ENCODE assay signal across 17 cellular contexts in the genomic region with DNA sequence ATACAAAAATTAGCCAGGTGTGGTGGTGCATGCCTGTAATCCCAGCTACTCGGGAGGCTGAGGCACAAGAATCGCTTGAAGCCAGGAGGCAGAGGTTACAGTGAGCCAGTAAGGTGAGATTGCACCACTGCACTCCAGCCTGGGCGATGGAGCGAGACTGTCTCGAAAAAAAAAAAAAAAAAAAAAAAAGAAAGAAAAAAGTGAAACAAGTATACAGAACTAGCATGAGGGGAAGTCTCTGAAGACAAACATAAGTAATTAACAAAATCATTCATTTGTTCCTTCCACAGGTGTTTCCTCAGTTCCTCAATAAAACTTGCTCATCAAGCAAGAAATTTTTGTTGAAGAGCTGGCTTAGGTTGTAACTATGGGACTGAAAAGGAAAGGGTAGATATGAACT.
"Had no signal": no experiment of that assay in that cellular context is flagged by ENCODE, and none has a peak within 500 bp of the region (broad histone marks: within the 10 kb centered on the region; RNA-seq: fewer than 3 reads in every experiment).

No MANE protein-coding gene starts in this region.

- H3K9me3 Mint-ChIP-seq: activated naive CD4-positive, alpha-beta T cell treated with anti-CD3 and anti-CD28 coated beads, Interleukin-2, amount 50 U/mL, for 72 hours; stimulated activated naive CD8-positive, alpha-beta T cell treated with anti-CD3 and anti-CD28 coated beads, Interleukin-15, Interleukin-2, amounts not matched to agents 100 ng/mL and 50 ng/mL, for 24 hours had no signal

- H3K27ac ChIP-seq: neutrophil had no signal

- H3K9me3 ChIP-seq: neutrophil, right lobe of liver, testis had no signal

- H3K4me1 ChIP-seq: right lobe of liver had no signal

- H3K4me3 ChIP-seq: right lobe of liver, testis had no signal

- H3K27me3 Mint-ChIP-seq: brain; stimulated activated naive CD8-positive, alpha-beta T cell treated with anti-CD3 and anti-CD28 coated beads, Interleukin-15, Interleukin-2, amounts not matched to agents 100 ng/mL and 50 ng/mL, for 24 hours; T-helper 17 cell had no signal

- H3K27me3 ChIP-seq: neutrophil, right lobe of liver, testis had no signal

- H3K36me3 Mint-ChIP-seq: activated naive CD4-positive, alpha-beta T cell treated with anti-CD3 and anti-CD28 coated beads, Interleukin-2, amount 50 U/mL, for 72 hours had no signal

- DNase-seq: activated effector memory CD4-positive, alpha-beta T cell treated with Interleukin-2 at 50 U/mL for 16 hours; activated T-cell treated with anti-CD3 and anti-CD28 coated beads, Interleukin-2, amount 50 U/mL, for 1 hour; amygdala; endodermal cell; glutamatergic neuron; left colon; mesenchymal stem cell; right lobe of liver; SHP77 treated with DMSO at 0.1 percent for 48 hours; stimulated activated CD4-positive, alpha-beta T cell treated with anti-CD3 and anti-CD28 coated beads, Interleukin-12 subunit alpha, Interleukin-12 subunit beta, amount 100 ng/mL, for 4 hours; T-helper 17 cell; testis had no signal

- ATAC-seq: activated CD4-positive, CD25-positive, alpha-beta regulatory T cell treated with anti-CD3 and anti-CD28 coated beads, Interleukin-2, amount 50 U/mL, for 24 hours; activated naive CD4-positive, alpha-beta T cell treated with anti-CD3 and anti-CD28 coated beads, Interleukin-2, amount 50 U/mL, for 72 hours; right lobe of liver; T-helper 17 cell had no signal

- H3K36me3 ChIP-seq: neutrophil, right lobe of liver had no signal

- H3K4me3 Mint-ChIP-seq: brain; endodermal cell; stimulated activated naive CD8-positive, alpha-beta T cell treated with anti-CD3 and anti-CD28 coated beads, Interleukin-15, Interleukin-2, amounts not matched to agents 100 ng/mL and 50 ng/mL, for 24 hours; T-helper 17 cell had no signal

- H3K27ac Mint-ChIP-seq: activated naive CD4-positive, alpha-beta T cell treated with anti-CD3 and anti-CD28 coated beads, Interleukin-2, amount 50 U/mL, for 72 hours; endodermal cell; stimulated activated naive CD8-positive, alpha-beta T cell treated with anti-CD3 and anti-CD28 coated beads, Interleukin-15, Interleukin-2, amounts not matched to agents 100 ng/mL and 50 ng/mL, for 24 hours; T-helper 17 cell had no signal
